Comparison of ENCODE assay signal across 16 cellular contexts in genomic region chr3:193023218-193023617, GRCh38.
DNase-seq lines count a peak whose midpoint lies in the region; FAIRE-seq and TF ChIP-seq lines count a peak whose summit lies in the region.
"Had no signal": no experiment of that assay in that cellular context is flagged by ENCODE, and none has a peak within 500 bp of the region (broad histone marks: within the 10 kb centered on the region; RNA-seq: fewer than 3 reads in every experiment).

No MANE protein-coding gene starts in this region.

- H3K14ac ChIP-seq in neuronal stem cell (ENCODE audit: low read length): no peak overlapping the region

- H2AK5ac ChIP-seq in neuronal stem cell (ENCODE audit: low read depth, low read length): no peak overlapping the region

- H3K27me3 ChIP-seq in neuronal stem cell (ENCODE audit: control insufficient read depth in 3 of 3, insufficient read depth in 3 of 3, low read depth in 1 of 3, low read length in 3 of 3) (peaks cover 0 to 3% (median 0%) of the 10 kb centered on the region in 3 experiments), esophagus muscularis mucosa (no peaks in the 10 kb centered on the region)

- no peak overlapping the region for H3K18ac ChIP-seq in neuronal stem cell (ENCODE audit: low read length)

- no peak for DNase-seq in GM12892 (ENCODE audit: insufficient read length)
- DNase-seq in Jurkat, Clone E6-1 (ENCODE audit: low read depth, low spot score): peak; percentile 2
- DNase-seq in myocyte (ENCODE audit: low read depth): peak; percentile 28
- DNase-seq in neuronal stem cell (ENCODE audit: low spot score): no peak
- no peak for DNase-seq in esophagus muscularis mucosa (ENCODE audit: extremely low spot score)
- DNase-seq in kidney: no peak
- DNase-seq: C1 segment of cervical spinal cord; CD4-positive, alpha-beta memory T cell; COR-L47; DMS153; EL; GDM1; GOT3; HCEC 1CT had no signal

- FAIRE-seq in GM12892 (lab: Jason Lieb, UNC) (peak; percentile 9), kidney (lab: Jason Lieb, UNC) (no peak)
- FAIRE-seq: GM12878, H54 had no signal

- H3K27ac ChIP-seq in neuronal stem cell (replicated peaks; ENCODE audit: low read length) (no peak overlapping the region), esophagus muscularis mucosa (replicated peaks in 1 of 4) (no peak overlapping the region), kidney (ENCODE audit: low read depth in 2 of 2, low read length in 2 of 2) (no peak overlapping the region)

- no peak for TF ChIP-seq CTCF in esophagus muscularis mucosa (IDR thresholded peaks at IDR 0.05)
- TF ChIP-seq CTCF in kidney (IDR thresholded peaks at IDR 0.05; ENCODE audit: borderline replicate concordance, extremely low read depth, insufficient read depth): no peak

- no peak for TF ChIP-seq EP300 in esophagus muscularis mucosa (IDR thresholded peaks at IDR 0.05)

- no CpG with 5 or more reads among the region's 1 CpG for WGBS in neuronal stem cell (ENCODE audit: extremely low coverage in 2 of 2, insufficient read length in 2 of 2, insufficient replicate concordance in 1 of 2), 2 donors
- 92% methylated on average over 1 of the region's 1 CpG for WGBS in esophagus muscularis mucosa

- H3K4me1 ChIP-seq in neuronal stem cell (ENCODE audit: control insufficient read depth in 2 of 2, insufficient read depth in 1 of 2, low read depth in 1 of 2, low read length in 2 of 2) (peaks cover 0 to 5% of the 10 kb centered on the region in 2 donors), esophagus muscularis mucosa (no peaks in the 10 kb centered on the region), kidney (ENCODE audit: control insufficient read depth in 1 of 2, insufficient read depth in 1 of 2, low read depth in 1 of 2, low read length in 2 of 2) (no peaks in the 10 kb centered on the region)

- H2BK5ac ChIP-seq in neuronal stem cell (ENCODE audit: low read length): no peak overlapping the region

- no peak overlapping the region for H4K91ac ChIP-seq in neuronal stem cell (ENCODE audit: low read depth, low read length, poor library complexity)

- H3K79me1 ChIP-seq in neuronal stem cell (ENCODE audit: low read depth, low read length): no peaks in the 10 kb centered on the region

- H2AFZ ChIP-seq in neuronal stem cell (ENCODE audit: low read length): no peak overlapping the region

- H2BK15ac ChIP-seq in neuronal stem cell (ENCODE audit: low read length): no peak overlapping the region

- H3K4me3 ChIP-seq in Jurkat, Clone E6-1 (ENCODE audit: low read length): no peak overlapping the region
- H3K4me3 ChIP-seq in neuronal stem cell (ENCODE audit: low read length in 2 of 2) (no peak overlapping the region), esophagus muscularis mucosa (no peak overlapping the region), kidney (ENCODE audit: low read length in 2 of 2) (no peak overlapping the region)
- H3K4me3 ChIP-seq: GM12878 had no signal

- H3K23ac ChIP-seq in neuronal stem cell (ENCODE audit: low read depth, low read length, poor library complexity): no peak overlapping the region

- no peak overlapping the region for H3K4ac ChIP-seq in neuronal stem cell (ENCODE audit: low read length)

- H3K36me3 ChIP-seq in neuronal stem cell (replicated peaks in 1 of 2; ENCODE audit: control insufficient read depth in 2 of 2, insufficient read depth in 2 of 2, low read length in 2 of 2) (no peaks in the 10 kb centered on the region), esophagus muscularis mucosa (no peaks in the 10 kb centered on the region), kidney (ENCODE audit: control insufficient read depth in 1 of 2, insufficient read depth in 2 of 2, low read length in 2 of 2) (no peaks in the 10 kb centered on the region)

- H4K8ac ChIP-seq in neuronal stem cell (ENCODE audit: low read depth, low read length): no peak overlapping the region

- intact Hi-C loops in esophagus muscularis mucosa (cut with DNase I) (no loop called here), kidney (cut with DNase I) (no loop called here)

- no peak for TF ChIP-seq POLR2A in GM12892 (IDR thresholded peaks at IDR 0.05; ENCODE audit: low read depth, low read length)
- TF ChIP-seq POLR2A in esophagus muscularis mucosa (IDR thresholded peaks at IDR 0.05; ENCODE audit: low read depth): no peak

- H3K9me3 ChIP-seq in neuronal stem cell (replicated peaks in 1 of 2; ENCODE audit: control insufficient read depth in 2 of 2, insufficient read depth in 1 of 2, low read depth in 1 of 2, low read length in 2 of 2) (no peaks in the 10 kb centered on the region), esophagus muscularis mucosa (no peaks in the 10 kb centered on the region), kidney (ENCODE audit: control insufficient read depth in 1 of 2, low read length in 2 of 2) (no peaks in the 10 kb centered on the region)

- no peak overlapping the region for H3K9ac ChIP-seq in neuronal stem cell (ENCODE audit: low read depth, low read length, poor library complexity)
- no peak overlapping the region for H3K9ac ChIP-seq in kidney (ENCODE audit: low read length in 2 of 2)

- no peak overlapping the region for H3K4me2 ChIP-seq in neuronal stem cell (ENCODE audit: insufficient read depth, low read length, poor library complexity, severe bottlenecking)

- H2BK120ac ChIP-seq in neuronal stem cell (ENCODE audit: low read depth, low read length): no peak overlapping the region

- no peak overlapping the region for H2BK12ac ChIP-seq in neuronal stem cell (ENCODE audit: low read length)

Comparison
In these comparisons a context has a peak if more than half of its experiments do, and no peak if none do; other contexts are left out.
1. DNase-seq: peak in Jurkat, Clone E6-1 (single experiment) and myocyte (single experiment); none in GM12892 (single experiment), neuronal stem cell (single experiment), esophagus muscularis mucosa (single experiment) and kidney (single experiment).